ENCODE assay signal across 8 cellular contexts in the genomic region with DNA sequence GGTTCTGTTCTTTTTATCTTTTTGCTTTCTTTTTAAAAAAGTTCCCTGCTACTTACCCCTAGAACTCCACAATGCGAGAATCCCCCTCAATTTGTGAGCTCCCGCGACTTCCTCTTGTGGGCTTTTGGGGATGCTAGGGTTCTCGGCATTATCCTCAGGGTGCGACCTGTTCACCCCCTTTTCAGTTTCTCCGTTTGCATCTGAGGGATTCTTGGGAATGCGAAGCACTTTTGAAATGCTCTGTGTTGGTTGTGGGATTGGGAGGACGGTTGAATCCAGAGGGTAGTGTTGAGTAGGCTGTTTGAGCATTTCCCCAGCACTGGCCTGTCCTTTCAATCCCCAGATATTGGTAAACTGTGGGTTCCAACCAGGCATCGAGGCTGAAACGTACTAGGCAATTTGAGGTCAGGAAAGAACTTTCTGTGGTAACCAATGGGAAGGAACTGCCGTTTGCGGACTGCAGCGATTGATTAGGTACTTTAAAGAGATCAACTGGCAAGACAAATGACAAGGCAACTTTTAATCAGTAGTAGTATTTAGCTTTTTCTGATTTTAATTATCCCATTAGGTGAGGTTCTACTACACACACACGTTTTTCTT. TPM values are rescaled to one million over a fixed set of nuclear protein-coding genes. Genes with fewer than 3 reads are reported as not detected.
DNase-seq lines count a peak whose midpoint lies in the region; ATAC-seq and TF ChIP-seq lines count a peak whose summit lies in the region.

No MANE protein-coding gene starts in this region.

- peaks cover 23% of the 10 kb centered on the region for H3K36me3 Mint-ChIP-seq in activated CD4-positive, alpha-beta T cell treated with anti-CD3 and anti-CD28 coated beads, Interleukin-2, amount 10 ng/mL, durations not matched to agents 24 days and 14 days (ENCODE audit: low read depth)

- ATAC-seq in HG02642 (IDR thresholded peaks at IDR 0.05; ENCODE audit: poor library complexity, unreplicated experiment) (peak; percentile 13), left colon (peak; percentile 14)

- H3K4me3 Mint-ChIP-seq in activated CD4-positive, alpha-beta T cell treated with anti-CD3 and anti-CD28 coated beads, Interleukin-2, amount 10 ng/mL, durations not matched to agents 24 days and 14 days, result peak overlapping the region; percentile 97

- H3K4me3 ChIP-seq in brain microvascular endothelial cell (ENCODE audit: low read depth, low read length), result peak overlapping the region; percentile 68
- peak overlapping the region; percentile 99 for H3K4me3 ChIP-seq in thymus (ENCODE audit: low read length)

- WGBS in thymus, result 3% methylated on average over 14 of the region's 14 CpGs

- TF ChIP-seq CTCF in brain microvascular endothelial cell (IDR thresholded peaks at IDR 0.05; ENCODE audit: low read depth, low read length, missing control alignments), result no peak

- peaks cover 6% of the 10 kb centered on the region for H3K4me1 ChIP-seq in thymus (ENCODE audit: control insufficient read depth, insufficient read depth, low read length)

- intact Hi-C loops in activated CD4-positive, alpha-beta T cell treated with anti-CD3 and anti-CD28 coated beads, Interleukin-2, amount 10 ng/mL, durations not matched to agents 24 days and 14 days (cut with micrococcal nuclease), result loop anchor here (1.0 to 10.0 kb wide), 5 partner anchors 395 to 1103 kb away; a partner anchor contains a TSS
- intact Hi-C loops in left colon (cut with DNase I, micrococcal nuclease), result no loop called here

- H3K36me3 ChIP-seq in brain microvascular endothelial cell (replicated peaks) (peaks cover 2% of the 10 kb centered on the region), thymus (ENCODE audit: control insufficient read depth, insufficient read depth) (no peaks in the 10 kb centered on the region)

- peak overlapping the region; percentile 98 for H3K27ac Mint-ChIP-seq in activated CD4-positive, alpha-beta T cell treated with anti-CD3 and anti-CD28 coated beads, Interleukin-2, amount 10 ng/mL, durations not matched to agents 24 days and 14 days

- in situ Hi-C loops in brain microvascular endothelial cell (cut with HindIII; ENCODE audit: low pct_ligation_motif_present, low sequenced_read_pairs), result no loop called here

- H3K27me3 ChIP-seq in brain microvascular endothelial cell (replicated peaks) (no peaks in the 10 kb centered on the region), thymus (ENCODE audit: control insufficient read depth, insufficient read depth) (no peaks in the 10 kb centered on the region)

- peaks cover 4% of the 10 kb centered on the region for H3K9me3 Mint-ChIP-seq in activated CD4-positive, alpha-beta T cell treated with anti-CD3 and anti-CD28 coated beads, Interleukin-2, amount 10 ng/mL, durations not matched to agents 24 days and 14 days

- DNase-seq in activated CD4-positive, alpha-beta T cell treated with anti-CD3 and anti-CD28 coated beads, Interleukin-2, amount 10 ng/mL, durations not matched to agents 24 days and 14 days, result no peak
- DNase-seq in activated CD4-positive, alpha-beta T cell treated with anti-CD3 and anti-CD28 coated beads, Interleukin-2, amount 50 U/mL, for 48 hours, result no peak
- DNase-seq in NOMO-1 (lab: John Stamatoyannopoulos, UW; ENCODE audit: unreplicated experiment in 2 of 2) (peak; percentile 61 to 75), brain microvascular endothelial cell (peak; percentile 11), left colon (peak in 1 of 2 donors; percentile 19), T-helper 9 cell (no peak)

- no peaks in the 10 kb centered on the region for H3K27me3 Mint-ChIP-seq in activated CD4-positive, alpha-beta T cell treated with anti-CD3 and anti-CD28 coated beads, Interleukin-2, amount 10 ng/mL, durations not matched to agents 24 days and 14 days

- peak overlapping the region; percentile 78 for H3K27ac ChIP-seq in brain microvascular endothelial cell
- peak overlapping the region; percentile 89 for H3K27ac ChIP-seq in thymus (ENCODE audit: low read depth)

- H3K9me3 ChIP-seq in thymus (ENCODE audit: control insufficient read depth), result no peaks in the 10 kb centered on the region

- H3K4me1 Mint-ChIP-seq in activated CD4-positive, alpha-beta T cell treated with anti-CD3 and anti-CD28 coated beads, Interleukin-2, amount 10 ng/mL, durations not matched to agents 24 days and 14 days, result peaks cover 34% of the 10 kb centered on the region

RNA-seq across cellular contexts. Expression of a gene that starts 0.4 kb away (rescaled TPM):
- total RNA-seq in activated CD4-positive, alpha-beta T cell treated with anti-CD3 and anti-CD28 coated beads, Interleukin-2, amount 10 ng/mL, durations not matched to agents 24 days and 14 days, result 11.4 and 11.6 TPM in 2 replicates
- 1 to 10 TPM; 5.7 to 7.8 TPM for total RNA-seq in left colon
- polyA plus RNA-seq in thymus, result 12.5 TPM

RNA-seq across cellular contexts. Expression of a gene that starts 0.6 kb away (rescaled TPM):
- 82.0 and 87.4 TPM in 2 replicates for total RNA-seq in activated CD4-positive, alpha-beta T cell treated with anti-CD3 and anti-CD28 coated beads, Interleukin-2, amount 10 ng/mL, durations not matched to agents 24 days and 14 days
- 10 to 100 TPM; 75.2 to 79.4 TPM for total RNA-seq in left colon
- 44.8 TPM for polyA plus RNA-seq in thymus

Comparison
In these comparisons a context has a peak if more than half of its experiments do, and no peak if none do; other contexts are left out.
1. DNase-seq: peak in NOMO-1 (2 of 2) and brain microvascular endothelial cell (single experiment); none in activated CD4-positive, alpha-beta T cell treated with anti-CD3 and anti-CD28 coated beads, Interleukin-2, amount 10 ng/mL, durations not matched to agents 24 days and 14 days (single experiment), activated CD4-positive, alpha-beta T cell treated with anti-CD3 and anti-CD28 coated beads, Interleukin-2, amount 50 U/mL, for 48 hours (0 of 2) and T-helper 9 cell (single experiment).